In genomic region chr11:69253028-69253427, GRCh38 we compare ENCODE assay signal across 14 cellular contexts. TPM values are rescaled to one million over a fixed set of nuclear protein-coding genes. Genes with fewer than 3 reads are reported as not detected.
DNase-seq lines count a peak whose midpoint lies in the region; ATAC-seq and TF ChIP-seq lines count a peak whose summit lies in the region.
"Had no signal": no experiment of that assay in that cellular context is flagged by ENCODE, and none has a peak within 500 bp of the region (broad histone marks: within the 10 kb centered on the region; RNA-seq: fewer than 3 reads in every experiment).

No MANE protein-coding gene starts in this region.

- intact Hi-C loops in Panc1 (cut with micrococcal nuclease; ENCODE audit: unreplicated experiment): no loop called here

- H3K27ac ChIP-seq in Panc1 (ENCODE audit: low read length): no peak overlapping the region
- H3K27ac ChIP-seq in neural progenitor cell: no peak overlapping the region

- POLR2A ChIA-PET in Panc1 (lab: Charles Lee): no interaction called here

- CTCF ChIA-PET in Panc1 (lab: Charles Lee): no interaction called here
- CTCF ChIA-PET in activated naive CD4-positive, alpha-beta T cell treated with anti-CD3 and anti-CD28 coated beads, Interleukin-2, amount 10 ng/mL, durations not matched to agents 7 days and 5 days (lab: Charles Lee): no interaction called here

- H3K27me3 Mint-ChIP-seq in neural progenitor cell (ENCODE audit: insufficient read depth, low read depth): peaks cover 14% of the 10 kb centered on the region
- H3K27me3 Mint-ChIP-seq in activated naive CD4-positive, alpha-beta T cell treated with anti-CD3 and anti-CD28 coated beads, Interleukin-2, amount 10 ng/mL, durations not matched to agents 7 days and 5 days: peaks cover 19% of the 10 kb centered on the region
- H3K27me3 Mint-ChIP-seq in osteocyte (ENCODE audit: unreplicated experiment): peaks cover 17% of the 10 kb centered on the region

- no peak for TF ChIP-seq CTCF in Panc1 (IDR thresholded peaks at IDR 0.05)
- no peak for TF ChIP-seq CTCF in choroid plexus epithelial cell (conservative IDR thresholded peaks at IDR 0.05; ENCODE audit: low read depth, low read length)
- TF ChIP-seq CTCF in neural progenitor cell (IDR thresholded peaks at IDR 0.05): no peak
- no peak for TF ChIP-seq CTCF in osteocyte (IDR thresholded peaks at IDR 0.05)

- H3K4me1 ChIP-seq in Panc1 (ENCODE audit: control insufficient read depth, insufficient read depth, low read length) (no peaks in the 10 kb centered on the region), neural progenitor cell (peaks cover 19% of the 10 kb centered on the region)

- H3K4me3 Mint-ChIP-seq in neural progenitor cell: peak overlapping the region; percentile 53
- no peak overlapping the region for H3K4me3 Mint-ChIP-seq in activated naive CD4-positive, alpha-beta T cell treated with anti-CD3 and anti-CD28 coated beads, Interleukin-2, amount 10 ng/mL, durations not matched to agents 7 days and 5 days
- H3K4me3 Mint-ChIP-seq in osteocyte (ENCODE audit: unreplicated experiment): no peak overlapping the region
- H3K4me3 Mint-ChIP-seq: activated CD8-positive, alpha-beta T cell treated with anti-CD3 and anti-CD28 coated beads, Interleukin-2, amount 10 ng/mL, durations not matched to agents 7 days and 5 days; CD8-positive, alpha-beta memory T cell had no signal

- 0 out of 2 replicates have a peak, but pooled peaks cover 3% of the 10 kb centered on the region for H3K9me3 ChIP-seq in Panc1 (ENCODE audit: control insufficient read depth, insufficient read depth, low read depth, low read length)
- no peaks in the 10 kb centered on the region for H3K9me3 ChIP-seq in neural progenitor cell (ENCODE audit: low read depth)

- H3K79me2 ChIP-seq in neural progenitor cell (ENCODE audit: low read depth): no peaks in the 10 kb centered on the region

- no peaks in the 10 kb centered on the region for H3F3A ChIP-seq in neural progenitor cell (ENCODE audit: low read depth)

- no TSS peak for BruUV-seq in Panc1 (replicated peaks; lab: Mats Ljungman, UMichigan)

- no peak overlapping the region for H3K27ac Mint-ChIP-seq in neural progenitor cell
- H3K27ac Mint-ChIP-seq in activated naive CD4-positive, alpha-beta T cell treated with anti-CD3 and anti-CD28 coated beads, Interleukin-2, amount 10 ng/mL, durations not matched to agents 7 days and 5 days: no peak overlapping the region
- no peak overlapping the region for H3K27ac Mint-ChIP-seq in osteocyte (ENCODE audit: unreplicated experiment)
- H3K27ac Mint-ChIP-seq: activated CD8-positive, alpha-beta T cell treated with anti-CD3 and anti-CD28 coated beads, Interleukin-2, amount 10 ng/mL, durations not matched to agents 7 days and 5 days; CD8-positive, alpha-beta memory T cell had no signal

- peak; percentile 84 for DNase-seq in ELR (ENCODE audit: low read depth)
- no peak for DNase-seq in Panc1 (ENCODE audit: low read depth, low spot score)
- DNase-seq in choroid plexus epithelial cell (ENCODE audit: low read depth): peak; percentile 48
- DNase-seq in neural progenitor cell (ENCODE audit: low spot score): no peak
- no peak for DNase-seq in activated naive CD4-positive, alpha-beta T cell treated with anti-CD3 and anti-CD28 coated beads, Interleukin-2, amount 10 ng/mL, durations not matched to agents 7 days and 5 days
- DNase-seq in osteocyte (ENCODE audit: extremely low spot score, unreplicated experiment): no peak
- DNase-seq in NOMO-1 (lab: John Stamatoyannopoulos, UW; ENCODE audit: unreplicated experiment in 2 of 2): no peak
- DNase-seq in amniotic stem cell (lab: John Stamatoyannopoulos, UW): no peak
- DNase-seq: activated CD8-positive, alpha-beta T cell treated with anti-CD3 and anti-CD28 coated beads, Interleukin-2, amount 10 ng/mL, durations not matched to agents 7 days and 5 days; activated gamma-delta T cell treated with Interleukin-2 at 50 U/mL for 16 hours; CD8-positive, alpha-beta memory T cell; NCI-H1417 treated with DMSO at 0.1 percent for 48 hours; RPMI8226 had no signal

- H3K9ac ChIP-seq in neural progenitor cell: no peak overlapping the region

- H3K27me3 ChIP-seq in Panc1 (ENCODE audit: control insufficient read depth, insufficient read depth, low read length) (no peaks in the 10 kb centered on the region), neural progenitor cell (peaks cover 24% of the 10 kb centered on the region)

- in situ Hi-C loops in Panc1 (cut with HindIII; ENCODE audit: low pct_unique_long_range_greater_than_20kb, low sequenced_read_pairs): no loop called here

- no peak overlapping the region for H3K4me2 ChIP-seq in neural progenitor cell

- no peak overlapping the region for H3K4me3 ChIP-seq in Panc1 (ENCODE audit: low read depth in 2 of 2, low read length in 2 of 2)
- H3K4me3 ChIP-seq in choroid plexus epithelial cell (ENCODE audit: low read depth, low read length): no peak overlapping the region
- H3K4me3 ChIP-seq in neural progenitor cell: no peak overlapping the region

- H3K4me1 Mint-ChIP-seq in neural progenitor cell: peaks cover 17% of the 10 kb centered on the region
- H3K4me1 Mint-ChIP-seq in activated naive CD4-positive, alpha-beta T cell treated with anti-CD3 and anti-CD28 coated beads, Interleukin-2, amount 10 ng/mL, durations not matched to agents 7 days and 5 days: no peaks in the 10 kb centered on the region
- H3K4me1 Mint-ChIP-seq in osteocyte (ENCODE audit: unreplicated experiment): peaks cover 3% of the 10 kb centered on the region
- H3K4me1 Mint-ChIP-seq: CD8-positive, alpha-beta memory T cell had no signal

- no peaks in the 10 kb centered on the region for H4K20me1 ChIP-seq in neural progenitor cell (ENCODE audit: low read depth)

- H3K9me3 Mint-ChIP-seq in neural progenitor cell (peaks cover 20% of the 10 kb centered on the region), osteocyte (ENCODE audit: unreplicated experiment) (no peaks in the 10 kb centered on the region)
- peaks cover 19% of the 10 kb centered on the region for H3K9me3 Mint-ChIP-seq in activated naive CD4-positive, alpha-beta T cell treated with anti-CD3 and anti-CD28 coated beads, Interleukin-2, amount 10 ng/mL, durations not matched to agents 7 days and 5 days

- H3K36me3 ChIP-seq in Panc1 (ENCODE audit: control insufficient read depth, insufficient read depth, low read length) (no peaks in the 10 kb centered on the region), neural progenitor cell (no peaks in the 10 kb centered on the region)

- peak; percentile 60 for ATAC-seq in Panc1
- ATAC-seq: activated CD8-positive, alpha-beta T cell treated with anti-CD3 and anti-CD28 coated beads, Interleukin-2, amount 10 ng/mL, durations not matched to agents 7 days and 5 days had no signal

- H2AFZ ChIP-seq in neural progenitor cell (replicated peaks): no peak overlapping the region

- H3K36me3 Mint-ChIP-seq in neural progenitor cell (no peaks in the 10 kb centered on the region), osteocyte (ENCODE audit: unreplicated experiment) (no peaks in the 10 kb centered on the region)
- H3K36me3 Mint-ChIP-seq in activated naive CD4-positive, alpha-beta T cell treated with anti-CD3 and anti-CD28 coated beads, Interleukin-2, amount 10 ng/mL, durations not matched to agents 7 days and 5 days: no peaks in the 10 kb centered on the region
- H3K36me3 Mint-ChIP-seq: CD8-positive, alpha-beta memory T cell had no signal

RNA-seq across cellular contexts. Expression of gene MYEOV, which starts 40.9 kb away (rescaled TPM):
- 69.8 TPM for total RNA-seq in Panc1 (2021; ENCODE audit: unreplicated experiment)
- polyA plus RNA-seq in Panc1 (2012; ENCODE audit: insufficient read length): 49.0 TPM
- not detected in 2 replicates for total RNA-seq in neural progenitor cell (ENCODE audit: low replicate concordance)
- total RNA-seq in osteocyte: 1.6 and 1.8 TPM in 2 replicates
- total RNA-seq: activated CD8-positive, alpha-beta T cell treated with anti-CD3 and anti-CD28 coated beads, Interleukin-2, amount 10 ng/mL, durations not matched to agents 7 days and 5 days; cerebellum had no signal
- polyA plus RNA-seq: CD8-positive, alpha-beta memory T cell had no signal

Comparison
In these comparisons a context has a peak if more than half of its experiments do, and no peak if none do; other contexts are left out.
1. DNase-seq: peak in ELR (single experiment) and choroid plexus epithelial cell (single experiment); none in Panc1 (single experiment), neural progenitor cell (single experiment), activated naive CD4-positive, alpha-beta T cell treated with anti-CD3 and anti-CD28 coated beads, Interleukin-2, amount 10 ng/mL, durations not matched to agents 7 days and 5 days (single experiment), osteocyte (single experiment), NOMO-1 (0 of 2) and amniotic stem cell (single experiment).
2. RNA of gene MYEOV, which starts 40.9 kb away (total RNA-seq): 69.8 TPM in Panc1 (single experiment); 1.6 to 1.8 TPM in osteocyte and not detected in neural progenitor cell; every median in the first group is over 10 times any median in the second.